Comparison of ENCODE assay signal across 8 cellular contexts in the genomic region with DNA sequence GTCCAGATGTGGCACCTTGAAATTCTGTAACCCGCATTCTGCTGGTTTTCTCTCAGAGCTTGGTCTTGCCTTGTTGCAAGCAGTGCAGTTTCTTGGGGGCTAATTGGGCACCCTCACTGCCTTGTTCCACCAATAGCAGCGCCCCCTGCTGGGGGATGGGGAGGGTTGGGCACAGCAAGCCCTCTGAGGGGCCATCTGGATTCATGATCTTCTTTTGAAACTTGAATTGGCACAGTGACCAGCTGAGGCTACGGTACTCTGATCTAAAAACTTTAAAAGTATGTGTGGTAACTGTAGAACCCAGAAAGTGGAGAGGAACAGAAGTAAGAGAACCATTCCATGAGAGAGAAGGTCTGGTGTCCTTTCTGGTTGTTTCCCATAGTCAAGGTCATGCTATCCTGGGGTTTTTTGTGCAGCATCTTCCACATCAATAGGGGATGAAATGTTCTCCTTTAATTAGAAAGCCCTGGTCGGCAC.
DNase-seq lines count a peak whose midpoint lies in the region; ATAC-seq and TF ChIP-seq lines count a peak whose summit lies in the region.

No MANE protein-coding gene starts in this region.

- 63 to 69% (median 66%) methylated on average over 4 of the region's 4 CpGs for WGBS in heart left ventricle, 4 donors

- CTCF ChIA-PET in CD8-positive, alpha-beta memory T cell (lab: Charles Lee): interaction anchor here (0.9 to 12.6 kb wide), 11 partner anchors 9 to 153 kb away, joined by 3 to 389 read pairs (median 4); partner anchors contain the start of gene MED15

- H3K9ac ChIP-seq in Loucy (ENCODE audit: low read depth, low read length, poor library complexity, severe bottlenecking): no peak overlapping the region

- peaks cover 79% of the 10 kb centered on the region for H3K36me3 ChIP-seq in CD8-positive, alpha-beta memory T cell (ENCODE audit: insufficient read depth, low read length)
- H3K36me3 ChIP-seq in Loucy (ENCODE audit: insufficient read depth, low read length) (peaks cover 80% of the 10 kb centered on the region), heart left ventricle (peaks cover 5 to 99% (median 88%) of the 10 kb centered on the region in 9 donors)

- H3K36me3 Mint-ChIP-seq in CD8-positive, alpha-beta memory T cell: peaks cover 12 to 94% (median 18%) of the 10 kb centered on the region in 3 donors
- peaks cover 98% of the 10 kb centered on the region for H3K36me3 Mint-ChIP-seq in activated T-cell treated with anti-CD3 and anti-CD28 coated beads, Interleukin-2, amount 50 U/mL, for 24 hours (ENCODE audit: low read depth)

- H3K27ac Mint-ChIP-seq in CD8-positive, alpha-beta memory T cell: peak overlapping the region; percentile 47 to 99 (median 90)
- no peak overlapping the region for H3K27ac Mint-ChIP-seq in activated T-cell treated with anti-CD3 and anti-CD28 coated beads, Interleukin-2, amount 50 U/mL, for 24 hours

- peak overlapping the region in 6 of 7 donors; percentile 50 to 74 (median 62) for H3K4me3 Mint-ChIP-seq in CD8-positive, alpha-beta memory T cell
- no peak overlapping the region for H3K4me3 Mint-ChIP-seq in activated T-cell treated with anti-CD3 and anti-CD28 coated beads, Interleukin-2, amount 50 U/mL, for 24 hours

- H3K27ac ChIP-seq in CD8-positive, alpha-beta memory T cell (ENCODE audit: low read depth, low read length): no peak overlapping the region
- H3K27ac ChIP-seq in heart left ventricle: peak overlapping the region in 1 of 12 donors; percentile 35

- no peak overlapping the region for H3K4me2 ChIP-seq in Loucy (ENCODE audit: low read depth, low read length, poor library complexity, severe bottlenecking)

- peaks cover 77 to 85% (median 79%) of the 10 kb centered on the region in 3 donors for H3K4me1 Mint-ChIP-seq in CD8-positive, alpha-beta memory T cell
- peaks cover 63% of the 10 kb centered on the region for H3K4me1 Mint-ChIP-seq in activated T-cell treated with anti-CD3 and anti-CD28 coated beads, Interleukin-2, amount 50 U/mL, for 24 hours (ENCODE audit: low read depth)

- peaks cover 4% of the 10 kb centered on the region for H4K20me1 ChIP-seq in Loucy (ENCODE audit: insufficient read depth, low read length, poor library complexity, severe bottlenecking)

- H3F3A ChIP-seq in Loucy (ENCODE audit: low read depth): no peaks in the 10 kb centered on the region

- DNase-seq in CD8-positive, alpha-beta memory T cell: peak; percentile 56 to 81 (median 64)
- peak; percentile 77 for DNase-seq in activated T-cell treated with anti-CD3 and anti-CD28 coated beads, Interleukin-2, amount 50 U/mL, for 24 hours
- DNase-seq in heart left ventricle (no peak), NCI-H1105 treated with DMSO at 0.1 percent for 48 hours (lab: John Stamatoyannopoulos, UW) (no peak)
- DNase-seq in stimulated activated CD4-positive, alpha-beta T cell treated with anti-CD3 and anti-CD28 coated beads, Interleukin-2, amount 100 ng/mL, for 4 hours (ENCODE audit: low read depth): peak; percentile 40

- TF ChIP-seq CTCF in Loucy (conservative IDR thresholded peaks at IDR 0.05; ENCODE audit: low read length): peak; percentile 98
- TF ChIP-seq CTCF in heart left ventricle (IDR thresholded peaks at IDR 0.05): peak; percentile 57 to 91 (median 72)

- no peaks in the 10 kb centered on the region for H3K9me3 ChIP-seq in CD8-positive, alpha-beta memory T cell (ENCODE audit: low read length)
- H3K9me3 ChIP-seq in Loucy (ENCODE audit: insufficient read depth, low read depth, low read length) (no peaks in the 10 kb centered on the region), heart left ventricle (no peaks in the 10 kb centered on the region)

- intact Hi-C loops in heart left ventricle (cut with DNase I): loop anchor here in 4 of 10 donors (5.0 to 10.0 kb wide), 2 partner anchors 64 to 157 kb away; partner anchors contain the start of gene MED15 (in 2 of the 4)

- no peak overlapping the region for H2AFZ ChIP-seq in Loucy (ENCODE audit: low read length)

- H3K9me3 Mint-ChIP-seq in CD8-positive, alpha-beta memory T cell: no peaks in the 10 kb centered on the region
- no peaks in the 10 kb centered on the region for H3K9me3 Mint-ChIP-seq in activated T-cell treated with anti-CD3 and anti-CD28 coated beads, Interleukin-2, amount 50 U/mL, for 24 hours

- no peaks in the 10 kb centered on the region; the same call in 1 of the 2 replicates for H3K79me2 ChIP-seq in Loucy (ENCODE audit: insufficient read depth, low read length)

- peaks cover 68% of the 10 kb centered on the region for H3K4me1 ChIP-seq in CD8-positive, alpha-beta memory T cell (ENCODE audit: insufficient read depth, low read length)
- H3K4me1 ChIP-seq in Loucy (ENCODE audit: insufficient read depth, low read length, poor library complexity, severe bottlenecking) (peaks cover 27% of the 10 kb centered on the region), heart left ventricle (peaks cover 0 to 64% (median 28%) of the 10 kb centered on the region in 12 donors)

- ATAC-seq in heart left ventricle: no peak
- ATAC-seq in HG02588 (IDR thresholded peaks at IDR 0.05; ENCODE audit: unreplicated experiment): no peak
- ATAC-seq in HG03159 (IDR thresholded peaks at IDR 0.05; ENCODE audit: unreplicated experiment): no peak

- H3K9me2 ChIP-seq in Loucy (replicated peaks; ENCODE audit: low read depth, low read length): no peaks in the 10 kb centered on the region

- H3K27me3 ChIP-seq in CD8-positive, alpha-beta memory T cell (ENCODE audit: insufficient read depth, low read length, poor library complexity, severe bottlenecking): no peaks in the 10 kb centered on the region
- no peaks in the 10 kb centered on the region for H3K27me3 ChIP-seq in Loucy (ENCODE audit: insufficient read depth, low read length, poor library complexity, severe bottlenecking)
- no peaks in the 10 kb centered on the region for H3K27me3 ChIP-seq in heart left ventricle

- POLR2A ChIA-PET in CD8-positive, alpha-beta memory T cell (lab: Charles Lee): interaction anchor here (1.0 to 10.7 kb wide), 2 partner anchors 13 to 18 kb away, joined by 3 to 226 read pairs; no protein-coding TSS in a partner anchor

- H3K27me3 Mint-ChIP-seq in CD8-positive, alpha-beta memory T cell: peaks cover 0 to 3% of the 10 kb centered on the region in 2 donors
- no peaks in the 10 kb centered on the region for H3K27me3 Mint-ChIP-seq in activated T-cell treated with anti-CD3 and anti-CD28 coated beads, Interleukin-2, amount 50 U/mL, for 24 hours

- peak overlapping the region; percentile 36 for H3K4me3 ChIP-seq in CD8-positive, alpha-beta memory T cell (ENCODE audit: low read length)
- H3K4me3 ChIP-seq in Loucy (ENCODE audit: low read length, poor library complexity, severe bottlenecking) (no peak overlapping the region), heart left ventricle (no peak overlapping the region)

- TF ChIP-seq POLR2A in heart left ventricle (IDR thresholded peaks at IDR 0.05): no peak

Comparison
In these comparisons a context has a peak if more than half of its experiments do, and no peak if none do; other contexts are left out.
1. DNase-seq: peak in CD8-positive, alpha-beta memory T cell (5 of 5), activated T-cell treated with anti-CD3 and anti-CD28 coated beads, Interleukin-2, amount 50 U/mL, for 24 hours (single experiment) and stimulated activated CD4-positive, alpha-beta T cell treated with anti-CD3 and anti-CD28 coated beads, Interleukin-2, amount 100 ng/mL, for 4 hours (single experiment); none in heart left ventricle (0 of 5) and NCI-H1105 treated with DMSO at 0.1 percent for 48 hours (single experiment).